ENCODE assay signal across 1 cellular context in the genomic region with DNA sequence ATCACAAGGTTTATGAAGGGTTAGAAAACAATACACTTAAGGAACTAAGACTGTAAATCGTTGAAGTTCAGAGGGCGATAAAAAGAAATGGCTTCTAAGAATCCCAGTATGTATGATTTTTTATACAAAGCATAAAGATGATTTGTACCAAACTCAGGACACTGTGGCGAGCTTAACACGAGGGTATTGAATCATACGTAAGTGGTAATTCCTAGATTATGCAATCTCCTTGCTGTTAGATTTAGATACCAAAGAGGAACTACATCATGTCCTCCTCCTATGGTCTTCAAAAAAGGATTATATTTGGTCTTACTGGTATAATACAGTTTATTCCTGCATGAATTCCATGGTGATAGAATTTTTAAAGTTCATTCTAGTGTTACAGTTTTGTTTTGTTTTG.
TF ChIP-seq lines count a peak whose summit lies in the region.

No MANE protein-coding gene starts in this region.

TF ChIP-seq in HepG2, 621 proteins besides CTCF, POLR2A, EP300 and RAD21:
- TF ChIP-seq ZNF281 (CRISPR knock-in tag; IDR thresholded peaks at IDR 0.05; ENCODE audit: borderline replicate concordance) (no peak), ZNF615 (CRISPR knock-in tag; IDR thresholded peaks at IDR 0.05; ENCODE audit: borderline replicate concordance) (no peak), ZFX (CRISPR knock-in tag; IDR thresholded peaks at IDR 0.05; ENCODE audit: low read depth) (no peak)
- TF ChIP-seq, protein P1, sequence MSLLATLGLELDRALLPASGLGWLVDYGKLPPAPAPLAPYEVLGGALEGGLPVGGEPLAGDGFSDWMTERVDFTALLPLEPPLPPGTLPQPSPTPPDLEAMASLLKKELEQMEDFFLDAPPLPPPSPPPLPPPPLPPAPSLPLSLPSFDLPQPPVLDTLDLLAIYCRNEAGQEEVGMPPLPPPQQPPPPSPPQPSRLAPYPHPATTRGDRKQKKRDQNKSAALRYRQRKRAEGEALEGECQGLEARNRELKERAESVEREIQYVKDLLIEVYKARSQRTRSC (CRISPR knock-in tag; IDR thresholded peaks at IDR 0.05; ENCODE audit: low read depth): no peak
